Comparison of ENCODE assay signal across 9 cellular contexts in genomic region chr2:164954954-164955701, GRCh38. TPM values are rescaled to one million over a fixed set of nuclear protein-coding genes. Genes with fewer than 3 reads are reported as not detected.
A peak's percentile ranks its signal among the peaks of the same experiment; 100 is the strongest.
DNase-seq lines count a peak whose midpoint lies in the region; ATAC-seq, FAIRE-seq and TF ChIP-seq lines count a peak whose summit lies in the region.
"Had no signal": no experiment of that assay in that cellular context is flagged by ENCODE, and none has a peak within 500 bp of the region (broad histone marks: within the 10 kb centered on the region; RNA-seq: fewer than 3 reads in every experiment).

TSS of gene SLC38A11 (minus strand) at chr2:164955525. CDS start at chr2:164955247, 278 bp downstream.

- peak; percentile 75 for DNase-seq in EH (ENCODE audit: low read depth)
- no peak for DNase-seq in astrocyte of the spinal cord (ENCODE audit: low read depth, low spot score)
- DNase-seq in sciatic nerve (ENCODE audit: low spot score): peak; percentile 60
- no peak for DNase-seq in SIG-M5 treated with dmso at 0.1 percent for 504 hours (lab: John Stamatoyannopoulos, UW; ENCODE audit: unreplicated experiment)
- no peak for DNase-seq in GM12891 (ENCODE audit: insufficient read length, low spot score)
- DNase-seq in RCC 7860 (ENCODE audit: low spot score): no peak

- peak; percentile 87 for ATAC-seq in sciatic nerve
- no peak for ATAC-seq in HG02798 (IDR thresholded peaks at IDR 0.05; ENCODE audit: poor library complexity, unreplicated experiment)

- intact Hi-C loops in sciatic nerve (cut with DNase I): no loop called here

- H3K4me3 ChIP-seq in astrocyte of the spinal cord (ENCODE audit: low read depth, low read length) (peak within 1 kb of the TSS; percentile 32), iPS-18c (ENCODE audit: insufficient read depth, low read depth, low read length) (peak within 1 kb of the TSS; percentile 10; the same call in 1 of the 2 replicates)

- FAIRE-seq in GM12891 (lab: Jason Lieb, UNC) (no peak), RCC 7860 (lab: Jason Lieb, UNC) (no peak)

- TF ChIP-seq CTCF in astrocyte of the spinal cord (IDR thresholded peaks at IDR 0.05; ENCODE audit: low read depth, low read length): peak; percentile 21

- in situ Hi-C loops in astrocyte of the spinal cord (cut with HindIII; ENCODE audit: low sequenced_read_pairs): no loop called here

- no peak for TF ChIP-seq POLR2A in GM12891 (IDR thresholded peaks at IDR 0.05; ENCODE audit: low read depth, low read length)

- H3K9me3 ChIP-seq in iPS-18c (ENCODE audit: control insufficient read depth, insufficient read depth, low read length): no peaks in the 10 kb centered on the region

TF ChIP-seq in GM12891, 5 proteins besides CTCF, POLR2A, EP300 and RAD21:
- TF ChIP-seq PAX5 (IDR thresholded peaks at IDR 0.05; ENCODE audit: insufficient read depth, low read length, severe bottlenecking) (no peak), TAF1 (IDR thresholded peaks at IDR 0.05; ENCODE audit: low read depth, low read length) (no peak), POLR2AphosphoS5 (IDR thresholded peaks at IDR 0.05; ENCODE audit: low read depth, low read length) (no peak), SPI1 (IDR thresholded peaks at IDR 0.05; ENCODE audit: low read depth, low read length) (no peak), POU2F2 (IDR thresholded peaks at IDR 0.05; ENCODE audit: low read depth, low read length) (no peak)

RNA-seq across cellular contexts. Expression of gene SLC38A11, which starts in this region (rescaled TPM):
- 1.2 TPM for total RNA-seq in sciatic nerve
- not detected for polyA plus RNA-seq in GM12891 (2012; ENCODE audit: low read depth, missing spikeins)
- total RNA-seq: pulmonary artery endothelial cell had no signal

Comparison
In these comparisons a context has a peak if more than half of its experiments do, and no peak if none do; other contexts are left out.
1. DNase-seq: peak in EH (single experiment) and sciatic nerve (single experiment); none in astrocyte of the spinal cord (single experiment), SIG-M5 treated with dmso at 0.1 percent for 504 hours (single experiment), GM12891 (single experiment) and RCC 7860 (single experiment).